ENCODE assay signal across 14 cellular contexts in the genomic region with DNA sequence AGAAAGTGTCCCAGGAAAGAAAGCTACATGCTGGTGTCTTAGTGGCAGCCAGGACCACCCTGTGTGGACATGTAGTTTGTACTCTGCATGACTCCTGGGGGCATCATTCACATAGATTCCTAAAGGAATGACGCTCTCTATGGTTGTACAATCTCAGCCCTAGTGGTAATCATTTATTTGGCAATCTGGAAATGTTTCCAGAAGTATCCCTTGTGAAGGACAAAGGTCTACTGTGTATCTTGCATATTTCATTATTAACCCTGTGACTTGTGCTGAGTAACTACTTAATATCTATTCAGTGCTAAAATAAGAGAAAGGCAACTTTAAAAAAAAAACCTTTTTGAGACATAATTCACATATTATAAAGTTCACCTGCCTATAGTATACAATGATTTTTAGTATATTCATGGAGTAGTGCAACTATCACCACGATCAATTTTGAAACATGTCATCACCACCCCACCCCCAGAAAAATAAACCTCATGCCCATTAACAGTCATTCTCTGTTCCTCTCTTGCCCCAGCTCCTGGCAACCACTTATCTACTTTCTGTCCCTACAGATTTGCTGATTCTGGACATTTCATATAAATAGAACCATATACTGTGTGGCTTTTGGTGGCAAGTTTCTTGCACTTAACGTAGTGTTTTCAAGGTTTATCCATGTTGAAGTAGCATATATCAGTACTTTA. TPM values are rescaled to one million over a fixed set of nuclear protein-coding genes. Genes with fewer than 3 reads are reported as not detected.
"Had no signal": no experiment of that assay in that cellular context is flagged by ENCODE, and none has a peak within 500 bp of the region (broad histone marks: within the 10 kb centered on the region; RNA-seq: fewer than 3 reads in every experiment).

No MANE protein-coding gene starts in this region.

- H3K27ac ChIP-seq: foreskin keratinocyte, lower lobe of right lung, tibial nerve had no signal

- DNase-seq: activated CD4-positive, CD25-positive, alpha-beta regulatory T cell treated with anti-CD3 and anti-CD28 coated beads, Interleukin-2, amount 50 U/mL, for 72 hours; activated naive CD4-positive, alpha-beta T cell; activated naive CD8-positive, alpha-beta T cell treated with anti-CD3 and anti-CD28 coated beads, Interleukin-2, amount 10 ng/mL, durations not matched to agents 7 days and 5 days; dermis blood vessel endothelial cell; effector memory CD8-positive, alpha-beta T cell; foreskin keratinocyte; immature natural killer cell; lower lobe of right lung; midbrain; stimulated activated naive CD4-positive, alpha-beta T cell; substantia nigra; T-helper 9 cell had no signal

- H3K4me3 ChIP-seq: lower lobe of right lung, tibial nerve had no signal

- H3K4me1 ChIP-seq: lower lobe of right lung had no signal

- H3K27me3 ChIP-seq: foreskin keratinocyte, tibial nerve had no signal

- H3K36me3 ChIP-seq: lower lobe of right lung, tibial nerve had no signal

- ATAC-seq: effector memory CD8-positive, alpha-beta T cell; foreskin keratinocyte; lower lobe of right lung had no signal

- H3K9me3 ChIP-seq: lower lobe of right lung had no signal

RNA-seq across cellular contexts. Expression of gene SHROOM3, which starts 51.7 kb away (rescaled TPM):
- total RNA-seq: activated CD8-positive, alpha-beta memory T cell treated with anti-CD3 and anti-CD28 coated beads for 36 hours; activated naive CD8-positive, alpha-beta T cell treated with anti-CD3 and anti-CD28 coated beads, Interleukin-2, amount 10 ng/mL, durations not matched to agents 7 days and 5 days had no signal
- polyA plus RNA-seq: immature natural killer cell had no signal
